Comparison of ENCODE assay signal across 8 cellular contexts in genomic region chr17:78144146-78144719, GRCh38. TPM values are rescaled to one million over a fixed set of nuclear protein-coding genes. Genes with fewer than 3 reads are reported as not detected.
DNase-seq lines count a peak whose midpoint lies in the region; ATAC-seq, FAIRE-seq and TF ChIP-seq lines count a peak whose summit lies in the region.

No MANE protein-coding gene starts in this region.

- no peak for TF ChIP-seq EP300 in Ishikawa (IDR thresholded peaks at IDR 0.05; ENCODE audit: borderline replicate concordance)

- dilution Hi-C loops in keratinocyte (cut with MboI; ENCODE audit: extremely low pct_ligation_motif_present, low sequenced_read_pairs): no loop called here

- no peak for ATAC-seq in HG03045 (IDR thresholded peaks at IDR 0.05; ENCODE audit: unreplicated experiment)

- TF ChIP-seq CTCF in C4-2B (conservative IDR thresholded peaks at IDR 0.05) (no peak), keratinocyte (optimal IDR thresholded peaks at IDR 0.05 in 1 of 3, IDR thresholded peaks at IDR 0.05 in 1 of 3, conservative IDR thresholded peaks at IDR 0.05 in 1 of 3; ENCODE audit: extremely low read depth in 1 of 3, insufficient read depth in 2 of 3, low read length in 3 of 3) (no peak)

- H4K20me1 ChIP-seq in keratinocyte (ENCODE audit: control insufficient read depth, extremely low read depth, insufficient read depth, low read length): no peaks in the 10 kb centered on the region

- H3K79me2 ChIP-seq in keratinocyte (ENCODE audit: control insufficient read depth, insufficient read depth, low read length): no peaks in the 10 kb centered on the region

- H3K9me1 ChIP-seq in keratinocyte (ENCODE audit: control insufficient read depth, extremely low read depth, insufficient read depth, low read length): no peaks in the 10 kb centered on the region

- H2AFZ ChIP-seq in keratinocyte (ENCODE audit: control insufficient read depth, low read length): no peak overlapping the region

- peaks cover 44% of the 10 kb centered on the region for H3K4me1 ChIP-seq in keratinocyte (ENCODE audit: control insufficient read depth, extremely low read depth, insufficient read depth, low read length)

- no peaks in the 10 kb centered on the region for H3K36me3 ChIP-seq in keratinocyte (ENCODE audit: control insufficient read depth in 2 of 2, extremely low read depth in 1 of 2, insufficient read depth in 2 of 2, low read length in 2 of 2)

- DNase-seq in anterior cingulate cortex (lab: John Stamatoyannopoulos, UW): peak in 52 of 58 donors; percentile 20 to 83 (median 58)
- DNase-seq in keratinocyte (ENCODE audit: low read depth, low spot score): no peak
- DNase-seq in superior temporal gyrus (ENCODE audit: extremely low spot score): peak; percentile 68
- no peak for DNase-seq in NCI-H128 (lab: John Stamatoyannopoulos, UW; ENCODE audit: unreplicated experiment)
- DNase-seq in activated naive CD4-positive, alpha-beta T cell (lab: John Stamatoyannopoulos, UW): no peak

- H3K27ac ChIP-seq in C4-2B (peak overlapping the region; percentile 69), keratinocyte (ENCODE audit: control insufficient read depth, insufficient read depth, low read length) (no peak overlapping the region)

- no peak overlapping the region for H3K9ac ChIP-seq in keratinocyte (ENCODE audit: control insufficient read depth, extremely low read depth, insufficient read depth, low read length)

- H3K4me2 ChIP-seq in keratinocyte (ENCODE audit: control insufficient read depth, extremely low read depth, insufficient read depth, low read depth, low read length): peak overlapping the region; percentile 3

- no peak overlapping the region for H3K4me3 ChIP-seq in keratinocyte (ENCODE audit: control insufficient read depth in 2 of 3, extremely low read depth in 1 of 3, insufficient read depth in 2 of 3, low read depth in 1 of 3, low read length in 3 of 3)

- H3K9me3 ChIP-seq in keratinocyte (ENCODE audit: control insufficient read depth, low read depth, low read length): no peaks in the 10 kb centered on the region

- H3K27me3 ChIP-seq in keratinocyte (ENCODE audit: control insufficient read depth, extremely low read depth, insufficient read depth, low read length): peaks cover 8% of the 10 kb centered on the region

- no peak for TF ChIP-seq RAD21 in Ishikawa (IDR thresholded peaks at IDR 0.05; ENCODE audit: low read depth)

- no peak for FAIRE-seq in keratinocyte (lab: Jason Lieb, UNC)

TF ChIP-seq in Ishikawa, 13 proteins besides CTCF, POLR2A, EP300 and RAD21:
- peak; percentile 80 for TF ChIP-seq MAX (IDR thresholded peaks at IDR 0.05)
- TF ChIP-seq NFIC (IDR thresholded peaks at IDR 0.05): peak; percentile 68
- no peak for TF ChIP-seq CEBPB (IDR thresholded peaks at IDR 0.05)
- TF ChIP-seq FOXM1 (IDR thresholded peaks at IDR 0.05; ENCODE audit: borderline replicate concordance, low read depth): no peak

RNA-seq across cellular contexts. Expression of gene C17orf99, which starts 2.0 kb away (rescaled TPM):
- polyA plus RNA-seq in keratinocyte: 0.42 to 0.85 TPM (median 0.49 TPM) in 3 replicates
- 1.5 TPM for polyA plus RNA-seq in keratinocyte (2011; ENCODE audit: low read depth)
- polyA plus RNA-seq in keratinocyte (2011; cell fraction: cytosol; rRNA removed): 0.18 and 0.48 TPM in 2 replicates
- 1.1 and 2.3 TPM in 2 replicates for polyA plus RNA-seq in keratinocyte (2011; cell fraction: nucleus; rRNA removed)
- 0.57 and 0.72 TPM in 2 replicates for polyA plus RNA-seq in keratinocyte (2012; ENCODE audit: low replicate concordance)
- polyA minus RNA-seq in keratinocyte: 0.22 to 3.1 TPM in 2 of 3 replicates, not detected in the other
- polyA minus RNA-seq in keratinocyte (2011; cell fraction: cytosol; rRNA and poly(A)+ RNA removed): not detected
- 1.5 and 2.9 TPM in 2 replicates for polyA minus RNA-seq in keratinocyte (2011; cell fraction: nucleus; rRNA and poly(A)+ RNA removed)

RNA-seq across cellular contexts. Expression of gene TMC8, which starts 13.7 kb away (rescaled TPM):
- polyA plus RNA-seq in keratinocyte: 0.14 to 0.41 TPM (median 0.40 TPM) in 3 replicates
- 0.11 TPM for polyA plus RNA-seq in keratinocyte (2011; ENCODE audit: low read depth)
- 0.11 and 0.21 TPM in 2 replicates for polyA plus RNA-seq in keratinocyte (2011; cell fraction: cytosol; rRNA removed)
- polyA plus RNA-seq in keratinocyte (2011; cell fraction: nucleus; rRNA removed): 0.93 and 2.6 TPM in 2 replicates
- 0.11 and 0.71 TPM in 2 replicates for polyA plus RNA-seq in keratinocyte (2012; ENCODE audit: low replicate concordance)
- 0.13 to 0.16 TPM in 2 of 3 replicates, not detected in the other for polyA minus RNA-seq in keratinocyte
- polyA minus RNA-seq in keratinocyte (2011; cell fraction: cytosol; rRNA and poly(A)+ RNA removed): not detected
- 0.31 and 0.95 TPM in 2 replicates for polyA minus RNA-seq in keratinocyte (2011; cell fraction: nucleus; rRNA and poly(A)+ RNA removed)

RNA-seq across cellular contexts. Expression of gene TMC6, which starts 15.7 kb away (rescaled TPM):
- polyA plus RNA-seq in keratinocyte: 20.1 to 50.0 TPM (median 20.4 TPM) in 3 replicates
- polyA plus RNA-seq in keratinocyte (2011; ENCODE audit: low read depth): 17.5 TPM
- polyA plus RNA-seq in keratinocyte (2011; cell fraction: cytosol; rRNA removed): 11.0 and 25.5 TPM in 2 replicates
- polyA plus RNA-seq in keratinocyte (2011; cell fraction: nucleus; rRNA removed): 73.2 and 118 TPM in 2 replicates
- 36.3 and 44.3 TPM in 2 replicates for polyA plus RNA-seq in keratinocyte (2012; ENCODE audit: low replicate concordance)
- polyA minus RNA-seq in keratinocyte: 19.6 to 37.4 TPM (median 34.6 TPM) in 3 replicates
- 53.3 TPM for polyA minus RNA-seq in keratinocyte (2011; cell fraction: cytosol; rRNA and poly(A)+ RNA removed)
- polyA minus RNA-seq in keratinocyte (2011; cell fraction: nucleus; rRNA and poly(A)+ RNA removed): 65.0 and 76.0 TPM in 2 replicates

RNA-seq across cellular contexts. Expression of gene SYNGR2, which starts 24.1 kb away (rescaled TPM):
- 98.8 to 298 TPM (median 103 TPM) in 3 replicates for polyA plus RNA-seq in keratinocyte
- 18.9 TPM for polyA plus RNA-seq in keratinocyte (2011; ENCODE audit: low read depth)
- 152 and 214 TPM in 2 replicates for polyA plus RNA-seq in keratinocyte (2011; cell fraction: cytosol; rRNA removed)
- polyA plus RNA-seq in keratinocyte (2011; cell fraction: nucleus; rRNA removed): 196 and 308 TPM in 2 replicates
- 92.0 and 197 TPM in 2 replicates for polyA plus RNA-seq in keratinocyte (2012; ENCODE audit: low replicate concordance)
- 149 to 420 TPM (median 226 TPM) in 3 replicates for polyA minus RNA-seq in keratinocyte
- polyA minus RNA-seq in keratinocyte (2011; cell fraction: cytosol; rRNA and poly(A)+ RNA removed): 340 TPM
- 94.0 and 134 TPM in 2 replicates for polyA minus RNA-seq in keratinocyte (2011; cell fraction: nucleus; rRNA and poly(A)+ RNA removed)

RNA-seq across cellular contexts. Expression of gene TK1, which starts 42.6 kb away (rescaled TPM):
- 7.1 to 50.2 TPM (median 21.8 TPM) in 3 replicates for polyA plus RNA-seq in keratinocyte
- not detected for polyA plus RNA-seq in keratinocyte (2011; ENCODE audit: low read depth)
- polyA plus RNA-seq in keratinocyte (2011; cell fraction: cytosol; rRNA removed): 9.4 and 14.3 TPM in 2 replicates
- 3.7 and 4.5 TPM in 2 replicates for polyA plus RNA-seq in keratinocyte (2011; cell fraction: nucleus; rRNA removed)
- polyA plus RNA-seq in keratinocyte (2012; ENCODE audit: low replicate concordance): 0.82 and 44.0 TPM in 2 replicates
- polyA minus RNA-seq in keratinocyte: 8.5 to 52.2 TPM (median 34.7 TPM) in 3 replicates
- 15.3 TPM for polyA minus RNA-seq in keratinocyte (2011; cell fraction: cytosol; rRNA and poly(A)+ RNA removed)
- polyA minus RNA-seq in keratinocyte (2011; cell fraction: nucleus; rRNA and poly(A)+ RNA removed): 3.9 and 5.1 TPM in 2 replicates

Comparison
In these comparisons a context has a peak if more than half of its experiments do, and no peak if none do; other contexts are left out.
1. DNase-seq: peak in anterior cingulate cortex (52 of 58) and superior temporal gyrus (single experiment); none in keratinocyte (single experiment), NCI-H128 (single experiment) and activated naive CD4-positive, alpha-beta T cell (0 of 4).